30 cellular contexts compared by ENCODE assay signal in the genomic region with DNA sequence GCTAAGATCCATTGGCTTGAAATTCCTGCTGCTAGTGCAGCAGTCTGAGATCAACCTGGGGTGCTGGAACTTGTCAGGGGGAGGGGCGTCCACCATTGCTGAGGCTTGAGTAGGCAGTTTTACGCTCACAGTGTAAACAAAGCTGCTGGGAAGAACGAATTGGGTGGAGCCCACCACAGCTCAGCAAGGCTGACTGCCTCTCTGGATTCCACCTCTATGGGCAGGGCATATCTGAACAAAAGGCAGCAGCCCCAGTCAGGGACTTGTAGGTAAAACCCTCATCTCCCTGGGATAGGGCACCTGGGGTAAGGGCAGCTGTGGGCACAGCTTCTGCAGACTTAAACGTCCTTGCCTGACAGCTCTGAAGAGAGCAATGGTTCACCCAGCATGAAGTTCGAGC.
A peak's percentile ranks its signal among the peaks of the same experiment; 100 is the strongest.
DNase-seq lines count a peak whose midpoint lies in the region.
"Had no signal": no experiment of that assay in that cellular context is flagged by ENCODE, and none has a peak within 500 bp of the region (broad histone marks: within the 10 kb centered on the region; RNA-seq: fewer than 3 reads in every experiment).

No MANE protein-coding gene starts in this region.

- no peak overlapping the region for H3K4me3 Mint-ChIP-seq in activated T-helper 1 cell treated with anti-CD3 and anti-CD28 coated beads, Interleukin-12 subunit alpha, Interleukin-12 subunit beta, Interleukin-2, Interleukin-4 antibody, amounts not matched to agents 30 ng/mL and 10 ng/mL and 1 ng/mL, durations not matched to agents 14 hours and 24 hours and 36 hours
- H3K4me3 Mint-ChIP-seq: activated T-cell treated with anti-CD3 and anti-CD28 coated beads, Interleukin-2, amount 50 U/mL, for 24 hours; brain; memory B cell; stimulated activated naive CD8-positive, alpha-beta T cell treated with anti-CD3 and anti-CD28 coated beads, Interleukin-15, Interleukin-2, amounts not matched to agents 100 ng/mL and 50 ng/mL, for 24 hours; T-helper 2 cell treated with Interferon-gamma antibody and Interleukin-4, amounts not matched to agents 5 μg/mL and 100 μg/mL, for 36 hours had no signal

- H3K4me1 Mint-ChIP-seq in activated T-helper 1 cell treated with anti-CD3 and anti-CD28 coated beads, Interleukin-12 subunit alpha, Interleukin-12 subunit beta, Interleukin-2, Interleukin-4 antibody, amounts not matched to agents 30 ng/mL and 10 ng/mL and 1 ng/mL, durations not matched to agents 14 hours and 24 hours and 36 hours (ENCODE audit: low read depth), result no peaks in the 10 kb centered on the region
- H3K4me1 Mint-ChIP-seq: brain, memory B cell had no signal

- DNase-seq in H4 (ENCODE audit: low spot score), result peak; percentile 60
- DNase-seq in SW480 (ENCODE audit: low spot score), result peak; percentile 18
- peak; percentile 20 for DNase-seq in epithelial cell of prostate (ENCODE audit: low read depth, low spot score)
- DNase-seq in posterior vena cava (ENCODE audit: low spot score), result peak; percentile 34
- DNase-seq in activated T-helper 1 cell treated with anti-CD3 and anti-CD28 coated beads, Interleukin-12 subunit alpha, Interleukin-12 subunit beta, Interleukin-2, Interleukin-4 antibody, amounts not matched to agents 30 ng/mL and 10 ng/mL and 1 ng/mL, durations not matched to agents 14 hours and 24 hours and 36 hours (ENCODE audit: low spot score), result no peak
- no peak for DNase-seq in EL
- DNase-seq in GOT3 (lab: John Stamatoyannopoulos, UW), result no peak
- no peak for DNase-seq in stimulated activated naive CD4-positive, alpha-beta T cell (lab: John Stamatoyannopoulos, UW)
- DNase-seq: activated CD4-positive, alpha-beta T cell treated with anti-CD3 and anti-CD28 coated beads for 48 hours; activated gamma-delta T cell treated with Interleukin-2 at 50 U/mL for 16 hours; activated T-cell treated with anti-CD3 and anti-CD28 coated beads, Interleukin-2, amount 50 U/mL, for 24 hours; C1 segment of cervical spinal cord; Calu3; DMS79 treated with DMSO at 0.1 percent for 48 hours; effector CD4-positive, alpha-beta T cell; erythroblast; head of caudate nucleus; KBM-7; left cardiac atrium; MM.1S; NCI-H2081 treated with DMSO at 0.1 percent for 48 hours; NCI-H446 treated with DMSO at 0.1 percent for 48 hours had no signal

- no peak overlapping the region for H3K27ac ChIP-seq in epithelial cell of prostate
- H3K27ac ChIP-seq: neutrophil, thoracic aorta, vagina had no signal

- intact Hi-C loops in posterior vena cava (cut with DNase I), result no loop called here
- intact Hi-C loops in activated T-helper 1 cell treated with anti-CD3 and anti-CD28 coated beads, Interleukin-12 subunit alpha, Interleukin-12 subunit beta, Interleukin-2, Interleukin-4 antibody, amounts not matched to agents 30 ng/mL and 10 ng/mL and 1 ng/mL, durations not matched to agents 14 hours and 24 hours and 36 hours (cut with micrococcal nuclease), result no loop called here

- no peaks in the 10 kb centered on the region for H3K27me3 Mint-ChIP-seq in activated T-helper 1 cell treated with anti-CD3 and anti-CD28 coated beads, Interleukin-12 subunit alpha, Interleukin-12 subunit beta, Interleukin-2, Interleukin-4 antibody, amounts not matched to agents 30 ng/mL and 10 ng/mL and 1 ng/mL, durations not matched to agents 14 hours and 24 hours and 36 hours (ENCODE audit: insufficient read depth)
- H3K27me3 Mint-ChIP-seq: activated T-cell treated with anti-CD3 and anti-CD28 coated beads, Interleukin-2, amount 50 U/mL, for 24 hours; memory B cell; progenitor cell of endocrine pancreas; stimulated activated naive CD8-positive, alpha-beta T cell treated with anti-CD3 and anti-CD28 coated beads, Interleukin-15, Interleukin-2, amounts not matched to agents 100 ng/mL and 50 ng/mL, for 24 hours had no signal

- peaks cover 24% of the 10 kb centered on the region for H3K9me3 Mint-ChIP-seq in activated T-helper 1 cell treated with anti-CD3 and anti-CD28 coated beads, Interleukin-12 subunit alpha, Interleukin-12 subunit beta, Interleukin-2, Interleukin-4 antibody, amounts not matched to agents 30 ng/mL and 10 ng/mL and 1 ng/mL, durations not matched to agents 14 hours and 24 hours and 36 hours

- H3K27ac Mint-ChIP-seq in activated T-helper 1 cell treated with anti-CD3 and anti-CD28 coated beads, Interleukin-12 subunit alpha, Interleukin-12 subunit beta, Interleukin-2, Interleukin-4 antibody, amounts not matched to agents 30 ng/mL and 10 ng/mL and 1 ng/mL, durations not matched to agents 14 hours and 24 hours and 36 hours, result no peak overlapping the region
- H3K27ac Mint-ChIP-seq: activated T-cell treated with anti-CD3 and anti-CD28 coated beads, Interleukin-2, amount 50 U/mL, for 24 hours; brain; memory B cell; progenitor cell of endocrine pancreas; stimulated activated naive CD8-positive, alpha-beta T cell treated with anti-CD3 and anti-CD28 coated beads, Interleukin-15, Interleukin-2, amounts not matched to agents 100 ng/mL and 50 ng/mL, for 24 hours; T-helper 2 cell treated with Interferon-gamma antibody and Interleukin-4, amounts not matched to agents 5 μg/mL and 100 μg/mL, for 36 hours had no signal

- no peaks in the 10 kb centered on the region for H3K36me3 Mint-ChIP-seq in activated T-helper 1 cell treated with anti-CD3 and anti-CD28 coated beads, Interleukin-12 subunit alpha, Interleukin-12 subunit beta, Interleukin-2, Interleukin-4 antibody, amounts not matched to agents 30 ng/mL and 10 ng/mL and 1 ng/mL, durations not matched to agents 14 hours and 24 hours and 36 hours (ENCODE audit: low read depth)
- H3K36me3 Mint-ChIP-seq: brain, memory B cell had no signal

Comparison
In these comparisons a context has a peak if more than half of its experiments do, and no peak if none do; other contexts are left out.
1. DNase-seq: peak in H4 (single experiment), SW480 (single experiment), epithelial cell of prostate (single experiment) and posterior vena cava (single experiment); none in activated T-helper 1 cell treated with anti-CD3 and anti-CD28 coated beads, Interleukin-12 subunit alpha, Interleukin-12 subunit beta, Interleukin-2, Interleukin-4 antibody, amounts not matched to agents 30 ng/mL and 10 ng/mL and 1 ng/mL, durations not matched to agents 14 hours and 24 hours and 36 hours (single experiment), EL (single experiment), GOT3 (single experiment) and stimulated activated naive CD4-positive, alpha-beta T cell (0 of 6).